In genomic region chr12:45732936-45733335, GRCh38 we compare ENCODE assay signal across 10 cellular contexts. TPM values are rescaled to one million over a fixed set of nuclear protein-coding genes. Genes with fewer than 3 reads are reported as not detected.
A peak's percentile ranks its signal among the peaks of the same experiment; 100 is the strongest.
DNase-seq lines count a peak whose midpoint lies in the region; ATAC-seq and TF ChIP-seq lines count a peak whose summit lies in the region.
"Had no signal": no experiment of that assay in that cellular context is flagged by ENCODE, and none has a peak within 500 bp of the region (broad histone marks: within the 10 kb centered on the region; RNA-seq: fewer than 3 reads in every experiment).

No MANE protein-coding gene starts in this region.

- TF ChIP-seq CTCF in Loucy (conservative IDR thresholded peaks at IDR 0.05; ENCODE audit: low read length) (no peak), nephron progenitor cell (IDR thresholded peaks at IDR 0.05) (no peak)

- peaks cover 76% of the 10 kb centered on the region for H3K79me2 ChIP-seq in Loucy (ENCODE audit: insufficient read depth, low read length)

- H3K4me1 ChIP-seq in CD4-positive, CD25-positive, alpha-beta regulatory T cell (ENCODE audit: control insufficient read depth, insufficient read depth, low read length, poor library complexity, severe bottlenecking) = peaks cover 46% of the 10 kb centered on the region
- peaks cover 48% of the 10 kb centered on the region for H3K4me1 ChIP-seq in Loucy (ENCODE audit: insufficient read depth, low read length, poor library complexity, severe bottlenecking)

- peaks cover 43% of the 10 kb centered on the region for H4K20me1 ChIP-seq in Loucy (ENCODE audit: insufficient read depth, low read length, poor library complexity, severe bottlenecking)

- H3K4me2 ChIP-seq in Loucy (ENCODE audit: low read depth, low read length, poor library complexity, severe bottlenecking) = peak overlapping the region; percentile 95

- H3K27me3 Mint-ChIP-seq in CD4-positive, CD25-positive, alpha-beta regulatory T cell = no peaks in the 10 kb centered on the region
- H3K27me3 Mint-ChIP-seq in central memory CD8-positive, alpha-beta T cell = no peaks in the 10 kb centered on the region
- no peaks in the 10 kb centered on the region for H3K27me3 Mint-ChIP-seq in nephron progenitor cell (ENCODE audit: low read depth, poor library complexity)
- H3K27me3 Mint-ChIP-seq: dendritic cell treated with granulocyte-macrophage colony-stimulating factor and Interleukin-4, amounts not matched to agents 40 ng/mL and 50 ng/mL, for 4 days had no signal

- no peaks in the 10 kb centered on the region for H3K9me2 ChIP-seq in Loucy (replicated peaks; ENCODE audit: low read depth, low read length)

- peak overlapping the region; percentile 99 for H3K27ac ChIP-seq in CD4-positive, CD25-positive, alpha-beta regulatory T cell (ENCODE audit: insufficient read depth, low read length, poor library complexity, severe bottlenecking)

- H3K27ac Mint-ChIP-seq in CD4-positive, CD25-positive, alpha-beta regulatory T cell = peak overlapping the region; percentile 72 to 93 (median 88)
- peak overlapping the region; percentile 99 for H3K27ac Mint-ChIP-seq in central memory CD8-positive, alpha-beta T cell (ENCODE audit: low read depth)
- peak overlapping the region; percentile 59 for H3K27ac Mint-ChIP-seq in nephron progenitor cell
- H3K27ac Mint-ChIP-seq: dendritic cell treated with granulocyte-macrophage colony-stimulating factor and Interleukin-4, amounts not matched to agents 40 ng/mL and 50 ng/mL, for 4 days had no signal

- no peak for DNase-seq in CD4-positive, CD25-positive, alpha-beta regulatory T cell
- no peak for DNase-seq in central memory CD8-positive, alpha-beta T cell (ENCODE audit: low spot score in 2 of 2)
- DNase-seq in nephron progenitor cell = no peak
- DNase-seq in stimulated activated naive CD4-positive, alpha-beta T cell (lab: John Stamatoyannopoulos, UW) = no peak
- no peak for DNase-seq in stimulated activated naive CD4-positive, alpha-beta T cell treated with Interleukin-2 at 50 U/mL for 16 hours (lab: John Stamatoyannopoulos, UW)
- DNase-seq in ACHN = no peak
- DNase-seq: SIG-M5 had no signal

- in situ Hi-C loops in ACHN (cut with HindIII; ENCODE audit: low pct_ligation_motif_present, low pct_unique_long_range_greater_than_20kb, low sequenced_read_pairs) = no loop called here

- peaks cover 35 to 55% (median 45%) of the 10 kb centered on the region in 4 donors for H3K4me1 Mint-ChIP-seq in CD4-positive, CD25-positive, alpha-beta regulatory T cell
- H3K4me1 Mint-ChIP-seq in central memory CD8-positive, alpha-beta T cell = peaks cover 49% of the 10 kb centered on the region
- H3K4me1 Mint-ChIP-seq in nephron progenitor cell = peaks cover 30% of the 10 kb centered on the region

- H3K9me3 ChIP-seq in CD4-positive, CD25-positive, alpha-beta regulatory T cell (ENCODE audit: control insufficient read depth in 2 of 2, low read length in 2 of 2) = peaks cover 0 to 2% of the 10 kb centered on the region in 2 experiments
- H3K9me3 ChIP-seq in Loucy (ENCODE audit: insufficient read depth, low read depth, low read length) = 0 out of 2 replicates have a peak, but pooled peaks cover 6% of the 10 kb centered on the region

- no peaks in the 10 kb centered on the region for H3K27me3 ChIP-seq in CD4-positive, CD25-positive, alpha-beta regulatory T cell (ENCODE audit: control insufficient read depth, insufficient read depth, low read length)
- no peaks in the 10 kb centered on the region for H3K27me3 ChIP-seq in Loucy (ENCODE audit: insufficient read depth, low read length, poor library complexity, severe bottlenecking)

- peak overlapping the region; percentile 76 to 88 (median 86) for H3K4me3 Mint-ChIP-seq in CD4-positive, CD25-positive, alpha-beta regulatory T cell
- H3K4me3 Mint-ChIP-seq in central memory CD8-positive, alpha-beta T cell = peak overlapping the region; percentile 52
- H3K4me3 Mint-ChIP-seq in nephron progenitor cell = peak overlapping the region; percentile 95

- no peaks in the 10 kb centered on the region for H3K9me3 Mint-ChIP-seq in CD4-positive, CD25-positive, alpha-beta regulatory T cell
- H3K9me3 Mint-ChIP-seq in central memory CD8-positive, alpha-beta T cell = no peaks in the 10 kb centered on the region
- H3K9me3 Mint-ChIP-seq in nephron progenitor cell = peaks cover 36% of the 10 kb centered on the region
- H3K9me3 Mint-ChIP-seq: dendritic cell treated with granulocyte-macrophage colony-stimulating factor and Interleukin-4, amounts not matched to agents 40 ng/mL and 50 ng/mL, for 4 days had no signal

- no peak for ATAC-seq in CD4-positive, CD25-positive, alpha-beta regulatory T cell (ENCODE audit: low read depth in 2 of 2)
- no peak for ATAC-seq in central memory CD8-positive, alpha-beta T cell (replicated peaks; ENCODE audit: extremely low read depth, poor library complexity, severe bottlenecking)
- ATAC-seq in GM18517 (IDR thresholded peaks at IDR 0.05; ENCODE audit: unreplicated experiment) = no peak

- peaks cover 11% of the 10 kb centered on the region for H3F3A ChIP-seq in Loucy (ENCODE audit: low read depth)

- H3K9ac ChIP-seq in Loucy (ENCODE audit: low read depth, low read length, poor library complexity, severe bottlenecking) = peak overlapping the region; percentile 98

- peaks cover 17% of the 10 kb centered on the region for H3K36me3 Mint-ChIP-seq in CD4-positive, CD25-positive, alpha-beta regulatory T cell
- H3K36me3 Mint-ChIP-seq in central memory CD8-positive, alpha-beta T cell (ENCODE audit: insufficient read depth) = peaks cover 18% of the 10 kb centered on the region
- H3K36me3 Mint-ChIP-seq in nephron progenitor cell (ENCODE audit: low read depth) = peaks cover 60% of the 10 kb centered on the region

- peak overlapping the region; percentile 95 for H3K4me3 ChIP-seq in CD4-positive, CD25-positive, alpha-beta regulatory T cell (ENCODE audit: low read depth, low read length)
- H3K4me3 ChIP-seq in Loucy (ENCODE audit: low read length, poor library complexity, severe bottlenecking) = peak overlapping the region; percentile 84

- no peak overlapping the region for H2AFZ ChIP-seq in Loucy (ENCODE audit: low read length)

- peaks cover 6% of the 10 kb centered on the region for H3K36me3 ChIP-seq in CD4-positive, CD25-positive, alpha-beta regulatory T cell (ENCODE audit: control insufficient read depth, insufficient read depth, low read length)
- H3K36me3 ChIP-seq in Loucy (ENCODE audit: insufficient read depth, low read length) = peaks cover 13% of the 10 kb centered on the region

RNA-seq across cellular contexts. Expression of gene ARID2, which starts 3.4 kb away (rescaled TPM):
- total RNA-seq in CD4-positive, CD25-positive, alpha-beta regulatory T cell = 73.4 TPM
- polyA plus RNA-seq in CD4-positive, CD25-positive, alpha-beta regulatory T cell = 10 to 100 TPM in 3 of 4 donors, 1 to 10 TPM in 1; 9.2 to 15.1 (median 12.2) TPM
